Comparison of ENCODE assay signal across 17 cellular contexts in genomic region chr4:38236503-38236902, GRCh38.
"Had no signal": no experiment of that assay in that cellular context is flagged by ENCODE, and none has a peak within 500 bp of the region (broad histone marks: within the 10 kb centered on the region; RNA-seq: fewer than 3 reads in every experiment).

No MANE protein-coding gene starts in this region.

- H3K27ac ChIP-seq: coronary artery, gastrocnemius medialis, left ventricle myocardium inferior, prostate gland, tibial artery had no signal

- FAIRE-seq: endometrium had no signal

- ATAC-seq: activated CD8-positive, alpha-beta memory T cell treated with anti-CD3 and anti-CD28 coated beads, Interleukin-2, amount 10 ng/mL, durations not matched to agents 7 days and 5 days; activated CD8-positive, alpha-beta T cell treated with anti-CD3 and anti-CD28 coated beads for 36 hours; activated naive CD4-positive, alpha-beta T cell treated with anti-CD3 and anti-CD28 coated beads, Interleukin-2, amount 50 U/mL, for 72 hours; gastrocnemius medialis; naive thymus-derived CD8-positive, alpha-beta T cell had no signal

- H3K4me3 ChIP-seq: coronary artery, gastrocnemius medialis, left ventricle myocardium inferior, prostate gland, tibial artery had no signal

- H3K9me3 ChIP-seq: gastrocnemius medialis, left ventricle myocardium inferior, prostate gland, tibial artery had no signal

- H3K36me3 ChIP-seq: gastrocnemius medialis, left ventricle myocardium inferior, prostate gland, tibial artery had no signal

- DNase-seq: activated CD4-positive, alpha-beta T cell treated with anti-CD3 and anti-CD28 coated beads, Interleukin-2, amount 10 ng/mL, durations not matched to agents 24 days and 14 days; activated CD8-positive, alpha-beta memory T cell treated with anti-CD3 and anti-CD28 coated beads, Interleukin-2, amount 10 ng/mL, durations not matched to agents 7 days and 5 days; activated CD8-positive, alpha-beta T cell treated with anti-CD3 and anti-CD28 coated beads for 36 hours; activated gamma-delta T cell; activated T-cell treated with anti-CD3 and anti-CD28 coated beads for 4 hours; cerebellar nuclear complex; gastrocnemius medialis; hippocampal formation; left ventricle myocardium inferior; naive thymus-derived CD8-positive, alpha-beta T cell; stimulated activated CD4-positive, alpha-beta T cell treated with anti-CD3 and anti-CD28 coated beads, Interleukin-12 subunit alpha, Interleukin-12 subunit beta, amount 100 ng/mL, for 4 hours; stimulated activated CD4-positive, alpha-beta T cell treated with anti-CD3 and anti-CD28 coated beads, Interleukin-4, amount 100 ng/mL, for 4 hours; tibial artery had no signal

- H3K27me3 ChIP-seq: gastrocnemius medialis, tibial artery had no signal

- H3K4me1 ChIP-seq: gastrocnemius medialis, left ventricle myocardium inferior, prostate gland had no signal
